15 cellular contexts compared by ENCODE assay signal in the genomic region with DNA sequence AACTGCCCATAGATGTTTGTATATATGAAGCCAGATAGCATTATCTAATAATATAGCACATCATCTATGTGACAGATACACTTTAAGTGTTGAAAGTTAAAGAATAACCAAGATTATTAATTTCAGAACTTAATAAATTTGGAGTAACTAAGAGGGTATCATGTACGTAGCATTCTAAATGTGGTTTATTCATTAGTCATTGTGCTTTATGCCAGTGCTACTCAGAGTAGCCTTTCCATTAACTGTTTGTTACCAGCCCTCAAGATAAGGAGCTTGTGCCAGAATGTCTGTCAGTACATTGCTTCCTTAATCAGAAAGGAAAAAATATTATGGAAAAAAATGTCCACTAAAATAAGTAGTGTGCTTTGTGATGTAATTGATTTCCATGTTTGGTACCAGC.
"Had no signal": no experiment of that assay in that cellular context is flagged by ENCODE, and none has a peak within 500 bp of the region (broad histone marks: within the 10 kb centered on the region; RNA-seq: fewer than 3 reads in every experiment).

No MANE protein-coding gene starts in this region.

- H3K27ac ChIP-seq: ascending aorta, suprapubic skin had no signal

- H3K4me1 ChIP-seq: ascending aorta, suprapubic skin had no signal

- DNase-seq: activated CD4-positive, CD25-positive, alpha-beta regulatory T cell; activated naive CD4-positive, alpha-beta T cell treated with Interleukin-2 at 50 U/mL for 16 hours; activated naive CD8-positive, alpha-beta T cell treated with anti-CD3 and anti-CD28 coated beads, Interleukin-2, amount 50 U/mL, for 24 hours; dermis blood vessel endothelial cell; effector memory CD8-positive, alpha-beta T cell; foreskin melanocyte; head of caudate nucleus; immature natural killer cell; mesendoderm; occipital lobe; stimulated activated CD4-positive, alpha-beta T cell treated with anti-CD3 and anti-CD28 coated beads, Interleukin-2, amount 100 ng/mL, for 48 hours; stimulated activated naive CD4-positive, alpha-beta T cell; trophoblast cell had no signal

- H3K9me3 ChIP-seq: ascending aorta, suprapubic skin had no signal

- ATAC-seq: effector memory CD8-positive, alpha-beta T cell had no signal

- H3K27me3 ChIP-seq: ascending aorta, suprapubic skin had no signal

- H3K4me3 ChIP-seq: ascending aorta, suprapubic skin had no signal
